In the genomic region with DNA sequence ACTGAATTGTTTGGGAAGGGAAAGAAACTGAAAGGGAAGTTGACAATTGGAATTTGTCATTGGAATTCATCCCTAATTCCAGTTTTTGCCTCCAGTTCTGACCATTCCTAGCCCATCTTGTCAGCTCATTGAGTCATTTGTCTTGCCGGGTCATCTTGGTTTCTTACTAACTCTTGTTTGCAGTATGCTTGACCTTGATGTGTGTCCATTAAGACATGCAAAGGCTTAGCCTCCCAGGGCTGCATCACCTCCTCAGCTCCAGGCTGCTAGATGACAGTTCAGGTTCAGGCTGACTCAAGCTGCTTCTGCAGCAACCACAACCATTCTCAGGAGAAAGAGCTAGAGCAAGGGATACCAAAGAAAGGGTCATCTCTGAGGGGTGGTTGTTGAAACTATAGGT, we compare ENCODE assay signal across 15 cellular contexts.
DNase-seq lines count a peak whose midpoint lies in the region; TF ChIP-seq lines count a peak whose summit lies in the region.
"Had no signal": no experiment of that assay in that cellular context is flagged by ENCODE, and none has a peak within 500 bp of the region (broad histone marks: within the 10 kb centered on the region; RNA-seq: fewer than 3 reads in every experiment).

No MANE protein-coding gene starts in this region.

- H3K4me3 ChIP-seq in BJ (ENCODE audit: low read depth, low read length) (no peak overlapping the region), brain microvascular endothelial cell (ENCODE audit: low read depth, low read length) (no peak overlapping the region), kidney epithelial cell (ENCODE audit: low read depth, low read length) (no peak overlapping the region)
- H3K4me3 ChIP-seq: prostate gland had no signal

- POLR2A ChIA-PET in BJ (lab: Charles Lee): interaction anchor here (0.7 kb wide), 1 partner anchor 101 kb away, joined by 5 read pairs; no protein-coding TSS in a partner anchor

- H3K27ac ChIP-seq in brain microvascular endothelial cell: peak overlapping the region; percentile 94
- H3K27ac ChIP-seq: C4-2B, prostate gland had no signal

- H3K36me3 ChIP-seq in BJ (ENCODE audit: control insufficient read depth, insufficient read depth, low read length) (no peaks in the 10 kb centered on the region), brain microvascular endothelial cell (replicated peaks) (no peaks in the 10 kb centered on the region), kidney epithelial cell (ENCODE audit: control insufficient read depth, insufficient read depth, low read length) (no peaks in the 10 kb centered on the region)
- H3K36me3 ChIP-seq: prostate gland had no signal

- DNase-seq in BJ (ENCODE audit: low read depth) (peak; percentile 19), HT1080 (ENCODE audit: low read depth) (peak; percentile 91), brain microvascular endothelial cell (peak; percentile 71), kidney epithelial cell (ENCODE audit: low read depth) (peak; percentile 34), hypothalamus (lab: John Stamatoyannopoulos, UW) (no peak), NCI-H2171 treated with DMSO at 0.1 percent for 48 hours (lab: John Stamatoyannopoulos, UW) (no peak), NCI-H146 treated with DMSO at 0.1 percent for 48 hours (lab: John Stamatoyannopoulos, UW; ENCODE audit: unreplicated experiment) (no peak), H4 (ENCODE audit: low spot score) (no peak)
- DNase-seq: activated CD8-positive, alpha-beta memory T cell treated with anti-CD3 and anti-CD28 coated beads, Interleukin-2, amount 50 U/mL, for 4 hours; anterior cingulate cortex; MV-4-11; NCI-H510A; RPMI8226 had no signal

- no peak for TF ChIP-seq CTCF in BJ (IDR thresholded peaks at IDR 0.05; ENCODE audit: insufficient read depth, low read depth, low read length)
- TF ChIP-seq CTCF in brain microvascular endothelial cell (IDR thresholded peaks at IDR 0.05; ENCODE audit: low read depth, low read length, missing control alignments): no peak
- no peak for TF ChIP-seq CTCF in kidney epithelial cell (IDR thresholded peaks at IDR 0.05; ENCODE audit: insufficient read depth, low read length, poor library complexity, severe bottlenecking)

- CTCF ChIA-PET in BJ (lab: Yijun Ruan, JAX): interaction anchor here (0.8 to 1.2 kb wide), 3 partner anchors 21 to 195 kb away, joined by 3 read pairs; no protein-coding TSS in a partner anchor

- in situ Hi-C loops in brain microvascular endothelial cell (cut with HindIII; ENCODE audit: low pct_ligation_motif_present, low sequenced_read_pairs): no loop called here

- H3K27me3 ChIP-seq in BJ (ENCODE audit: control insufficient read depth, insufficient read depth, low read length) (no peaks in the 10 kb centered on the region), brain microvascular endothelial cell (replicated peaks) (no peaks in the 10 kb centered on the region), kidney epithelial cell (ENCODE audit: control insufficient read depth, insufficient read depth, low read length) (no peaks in the 10 kb centered on the region)

Comparison
In these comparisons a context has a peak if more than half of its experiments do, and no peak if none do; other contexts are left out.
1. DNase-seq: peak in BJ (single experiment), HT1080 (single experiment), brain microvascular endothelial cell (single experiment) and kidney epithelial cell (single experiment); none in hypothalamus (0 of 51), NCI-H2171 treated with DMSO at 0.1 percent for 48 hours (single experiment), NCI-H146 treated with DMSO at 0.1 percent for 48 hours (single experiment) and H4 (single experiment).